8 cellular contexts compared by ENCODE assay signal in genomic region chr6:16239798-16240123, GRCh38. TPM values are rescaled to one million over a fixed set of nuclear protein-coding genes. Genes with fewer than 3 reads are reported as not detected.
DNase-seq lines count a peak whose midpoint lies in the region; ATAC-seq and TF ChIP-seq lines count a peak whose summit lies in the region.

No MANE protein-coding gene starts in this region.

- TF ChIP-seq CTCF in fibroblast of villous mesenchyme (IDR thresholded peaks at IDR 0.05; ENCODE audit: insufficient read depth, low read depth, low read length) (no peak), progenitor cell of endocrine pancreas (IDR thresholded peaks at IDR 0.05; ENCODE audit: unreplicated experiment) (no peak)

- H3K27me3 Mint-ChIP-seq in progenitor cell of endocrine pancreas: peaks cover 52% of the 10 kb centered on the region

- no peaks in the 10 kb centered on the region for H3K36me3 Mint-ChIP-seq in progenitor cell of endocrine pancreas (ENCODE audit: insufficient read depth)

- peak overlapping the region; percentile 70 for H3K4me3 ChIP-seq in fibroblast of villous mesenchyme (ENCODE audit: low read depth, low read length)

- DNase-seq in GDM1 (lab: John Stamatoyannopoulos, UW) (peak; percentile 71), NCI-H774 (lab: John Stamatoyannopoulos, UW) (peak; percentile 76), fibroblast of villous mesenchyme (ENCODE audit: low read depth) (no peak), progenitor cell of endocrine pancreas (ENCODE audit: low spot score, unreplicated experiment) (no peak), DMS 273 treated with DMSO at 0.1 percent for 48 hours (lab: John Stamatoyannopoulos, UW) (no peak), EL (no peak)

- H3K9me3 Mint-ChIP-seq in progenitor cell of endocrine pancreas (ENCODE audit: low read depth): no peaks in the 10 kb centered on the region

- no peak overlapping the region for H3K27ac Mint-ChIP-seq in progenitor cell of endocrine pancreas

- peak overlapping the region; percentile 76 for H3K4me3 Mint-ChIP-seq in progenitor cell of endocrine pancreas (ENCODE audit: low read depth)

- peaks cover 11% of the 10 kb centered on the region for H3K4me1 Mint-ChIP-seq in progenitor cell of endocrine pancreas (ENCODE audit: low read depth)

- ATAC-seq in HG03520 (IDR thresholded peaks at IDR 0.05; ENCODE audit: unreplicated experiment) (no peak), HG03025 (IDR thresholded peaks at IDR 0.05; ENCODE audit: low FRiP score, unreplicated experiment) (no peak)

RNA-seq across cellular contexts. Expression of gene GMPR, which starts 1.4 kb away (rescaled TPM):
- 4.7 and 7.1 TPM in 2 replicates for total RNA-seq in fibroblast of villous mesenchyme
- 0.50 and 1.3 TPM in 2 replicates for total RNA-seq in progenitor cell of endocrine pancreas

Comparison
In these comparisons a context has a peak if more than half of its experiments do, and no peak if none do; other contexts are left out.
1. DNase-seq: peak in GDM1 (single experiment) and NCI-H774 (single experiment); none in fibroblast of villous mesenchyme (single experiment), progenitor cell of endocrine pancreas (single experiment), DMS 273 treated with DMSO at 0.1 percent for 48 hours (single experiment) and EL (single experiment).